2 cellular contexts compared by ENCODE assay signal in the genomic region with DNA sequence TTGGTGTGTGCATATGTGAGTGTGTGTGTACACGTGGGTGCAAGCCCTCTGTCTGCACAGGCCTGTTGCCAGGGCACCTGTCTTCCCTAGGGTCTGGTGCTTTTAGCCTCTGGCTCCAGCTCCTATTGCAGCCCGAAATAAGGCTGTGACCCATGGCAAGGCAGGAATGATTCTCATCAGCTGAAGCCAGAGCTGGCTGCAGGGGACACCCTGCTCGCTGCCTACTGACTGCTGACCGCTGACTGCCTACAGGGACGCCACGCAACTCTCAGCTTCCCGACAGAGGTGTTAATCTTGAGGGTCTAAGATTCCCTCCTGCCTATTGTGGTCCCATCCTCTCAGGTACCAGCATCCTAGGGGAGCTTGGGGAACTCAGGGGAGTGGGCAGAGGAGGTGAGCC.
TF ChIP-seq lines count a peak whose summit lies in the region.

A gene with protein sequence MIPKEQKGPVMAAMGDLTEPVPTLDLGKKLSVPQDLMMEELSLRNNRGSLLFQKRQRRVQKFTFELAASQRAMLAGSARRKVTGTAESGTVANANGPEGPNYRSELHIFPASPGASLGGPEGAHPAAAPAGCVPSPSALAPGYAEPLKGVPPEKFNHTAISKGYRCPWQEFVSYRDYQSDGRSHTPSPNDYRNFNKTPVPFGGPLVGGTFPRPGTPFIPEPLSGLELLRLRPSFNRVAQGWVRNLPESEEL (plus strand): TSS at position 166 of the 400 bp plus-strand sequence. CDS start 1,691 bp downstream, outside the sequence.

TF ChIP-seq in IMR-90, 13 proteins besides CTCF, POLR2A, EP300 and RAD21:
- TF ChIP-seq BHLHE40 (IDR thresholded peaks at IDR 0.05; ENCODE audit: low read depth, low read length) = no peak
- TF ChIP-seq MAFK (IDR thresholded peaks at IDR 0.05; ENCODE audit: low read depth, low read length) = no peak
- TF ChIP-seq SMC3 (IDR thresholded peaks at IDR 0.05; ENCODE audit: low read depth, low read length) = no peak
- TF ChIP-seq, protein P1, sequence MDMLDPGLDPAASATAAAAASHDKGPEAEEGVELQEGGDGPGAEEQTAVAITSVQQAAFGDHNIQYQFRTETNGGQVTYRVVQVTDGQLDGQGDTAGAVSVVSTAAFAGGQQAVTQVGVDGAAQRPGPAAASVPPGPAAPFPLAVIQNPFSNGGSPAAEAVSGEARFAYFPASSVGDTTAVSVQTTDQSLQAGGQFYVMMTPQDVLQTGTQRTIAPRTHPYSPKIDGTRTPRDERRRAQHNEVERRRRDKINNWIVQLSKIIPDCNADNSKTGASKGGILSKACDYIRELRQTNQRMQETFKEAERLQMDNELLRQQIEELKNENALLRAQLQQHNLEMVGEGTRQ (IDR thresholded peaks at IDR 0.05; ENCODE audit: low read depth, low read length) = no peak
- TF ChIP-seq RCOR1 (IDR thresholded peaks at IDR 0.05; ENCODE audit: insufficient replicate concordance, low read length) = no peak
- TF ChIP-seq CEBPB (IDR thresholded peaks at IDR 0.05; ENCODE audit: low read depth, low read length) = no peak
- TF ChIP-seq, protein P2, sequence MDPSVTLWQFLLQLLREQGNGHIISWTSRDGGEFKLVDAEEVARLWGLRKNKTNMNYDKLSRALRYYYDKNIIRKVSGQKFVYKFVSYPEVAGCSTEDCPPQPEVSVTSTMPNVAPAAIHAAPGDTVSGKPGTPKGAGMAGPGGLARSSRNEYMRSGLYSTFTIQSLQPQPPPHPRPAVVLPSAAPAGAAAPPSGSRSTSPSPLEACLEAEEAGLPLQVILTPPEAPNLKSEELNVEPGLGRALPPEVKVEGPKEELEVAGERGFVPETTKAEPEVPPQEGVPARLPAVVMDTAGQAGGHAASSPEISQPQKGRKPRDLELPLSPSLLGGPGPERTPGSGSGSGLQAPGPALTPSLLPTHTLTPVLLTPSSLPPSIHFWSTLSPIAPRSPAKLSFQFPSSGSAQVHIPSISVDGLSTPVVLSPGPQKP (IDR thresholded peaks at IDR 0.05; ENCODE audit: borderline replicate concordance, low read depth, low read length) = no peak
- no peak for TF ChIP-seq FOS (IDR thresholded peaks at IDR 0.05; ENCODE audit: low read depth, low read length)
- no peak for TF ChIP-seq CHD1 (IDR thresholded peaks at IDR 0.05; ENCODE audit: low read depth, low read length)

TF ChIP-seq in GM12891, 5 proteins besides CTCF, POLR2A, EP300 and RAD21:
- TF ChIP-seq TAF1 (IDR thresholded peaks at IDR 0.05; ENCODE audit: low read depth, low read length) (no peak), SPI1 (IDR thresholded peaks at IDR 0.05; ENCODE audit: low read depth, low read length) (no peak), POLR2AphosphoS5 (IDR thresholded peaks at IDR 0.05; ENCODE audit: low read depth, low read length) (no peak), POU2F2 (IDR thresholded peaks at IDR 0.05; ENCODE audit: low read depth, low read length) (no peak), PAX5 (IDR thresholded peaks at IDR 0.05; ENCODE audit: insufficient read depth, low read length, severe bottlenecking) (no peak)
